Comparison of ENCODE assay signal across 24 cellular contexts in genomic region chr4:58935336-58935735, GRCh38.
"Had no signal": no experiment of that assay in that cellular context is flagged by ENCODE, and none has a peak within 500 bp of the region (broad histone marks: within the 10 kb centered on the region; RNA-seq: fewer than 3 reads in every experiment).

No MANE protein-coding gene starts in this region.

- H3K9me3 ChIP-seq: colonic mucosa, prostate gland, testis, tibial artery had no signal

- ATAC-seq: heart right ventricle; left lobe of liver; naive thymus-derived CD8-positive, alpha-beta T cell; right cardiac atrium; stimulated activated memory B cell treated with anti-CD40 and anti-IgM and Interleukin-4, amounts not matched to agents 10 μg/mL and 1 μg/mL and 100 μg/mL, for 72 hours; stimulated activated naive CD8-positive, alpha-beta T cell treated with anti-CD3 and anti-CD28 coated beads, Interleukin-15, Interleukin-2, amounts not matched to agents 100 U/mL and 50 U/mL, for 24 hours had no signal

- H3K27me3 ChIP-seq: colonic mucosa, esophagus muscularis mucosa, heart right ventricle, spleen, testis, tibial artery had no signal

- H3K36me3 ChIP-seq: colonic mucosa, esophagus muscularis mucosa, heart right ventricle, prostate gland, spleen, tibial artery had no signal

- H3K27ac ChIP-seq: colonic mucosa, esophagus muscularis mucosa, heart right ventricle, prostate gland, skin epidermis, spleen, testis, tibial artery had no signal

- H3K4me1 ChIP-seq: colonic mucosa, esophagus muscularis mucosa, heart right ventricle, prostate gland, spleen, testis, tibial artery had no signal

- FAIRE-seq: keratinocyte had no signal

- H3K4me3 ChIP-seq: colonic mucosa, esophagus muscularis mucosa, heart right ventricle, prostate gland, skin epidermis, spleen, testis, tibial artery had no signal

- DNase-seq: colonic mucosa; effector CD8-positive, alpha-beta T cell; endodermal cell; foreskin melanocyte; glutamatergic neuron; heart right ventricle; hippocampal formation; immature natural killer cell; naive thymus-derived CD8-positive, alpha-beta T cell; nephron progenitor cell; nucleus accumbens; right cardiac atrium; spleen; stimulated activated CD4-positive, alpha-beta T cell treated with anti-CD3 and anti-CD28 coated beads, Interleukin-4, amount 100 ng/mL, for 4 hours; stimulated activated naive CD8-positive, alpha-beta T cell treated with anti-CD3 and anti-CD28 coated beads, Interleukin-15, Interleukin-2, amounts not matched to agents 100 U/mL and 50 U/mL, for 24 hours; substantia nigra; testis; tibial artery had no signal
